In the genomic region with DNA sequence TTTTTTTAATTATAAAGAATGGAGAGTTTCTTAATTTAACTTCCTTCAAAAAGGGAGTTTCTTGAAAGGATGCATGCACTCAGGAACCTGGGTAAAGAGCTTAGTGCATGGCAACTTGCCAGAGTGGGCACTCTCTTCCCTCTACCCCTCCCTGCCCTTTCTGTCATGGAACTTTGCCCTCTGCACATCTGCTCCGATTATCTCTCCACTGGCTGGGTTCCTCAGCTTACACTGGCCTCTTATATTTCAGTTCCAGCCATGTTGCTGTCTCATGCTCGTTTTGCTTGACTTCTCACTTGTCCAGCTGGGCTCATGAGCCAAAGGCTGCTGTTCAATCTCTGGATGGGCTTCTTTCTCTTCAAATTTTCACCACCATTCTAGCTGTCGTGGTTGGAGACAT, we compare ENCODE assay signal across 20 cellular contexts.
DNase-seq lines count a peak whose midpoint lies in the region; ATAC-seq and TF ChIP-seq lines count a peak whose summit lies in the region.
"Had no signal": no experiment of that assay in that cellular context is flagged by ENCODE, and none has a peak within 500 bp of the region (broad histone marks: within the 10 kb centered on the region; RNA-seq: fewer than 3 reads in every experiment).

No MANE protein-coding gene starts in this region.

- peak; percentile 13 for DNase-seq in NCI-H82 (lab: John Stamatoyannopoulos, UW)
- DNase-seq in NCI-H82 treated with DMSO at 0.1 percent for 48 hours (lab: John Stamatoyannopoulos, UW; ENCODE audit: unreplicated experiment) = no peak
- peak; percentile 46 for DNase-seq in left kidney (ENCODE audit: low read depth, low spot score)
- peak; percentile 66 for DNase-seq in superior temporal gyrus (ENCODE audit: extremely low spot score)
- DNase-seq in HuH-7.5 (ENCODE audit: low spot score) = no peak
- no peak for DNase-seq in upper lobe of right lung
- no peak for DNase-seq in activated CD4-positive, alpha-beta T cell treated with anti-CD3 and anti-CD28 coated beads, Interleukin-2, amount 50 U/mL, for 4 hours
- DNase-seq: BE2C; Calu3; CD4-positive, alpha-beta memory T cell; DMS79; KBM-7; NCI-H1436; NCI-H2029; NCI-H526 treated with DMSO at 0.1 percent for 48 hours; T-cell had no signal

- no peaks in the 10 kb centered on the region for H3K4me1 ChIP-seq in upper lobe of right lung
- H3K4me1 ChIP-seq: BE2C had no signal

- no peaks in the 10 kb centered on the region for H3K36me3 ChIP-seq in SU-DHL-6 (ENCODE audit: low read length)
- H3K36me3 ChIP-seq in upper lobe of right lung = no peaks in the 10 kb centered on the region
- H3K36me3 ChIP-seq: BE2C had no signal

- no peaks in the 10 kb centered on the region for H3K27me3 ChIP-seq in SU-DHL-6 (ENCODE audit: low read length)
- H3K27me3 ChIP-seq in upper lobe of right lung = no peaks in the 10 kb centered on the region
- H3K27me3 ChIP-seq: BE2C had no signal

- no peaks in the 10 kb centered on the region for H4K20me1 ChIP-seq in SU-DHL-6 (ENCODE audit: low read depth, low read length)

- H3K9me3 ChIP-seq in SU-DHL-6 (ENCODE audit: insufficient read depth, low read length) (no peaks in the 10 kb centered on the region), upper lobe of right lung (no peaks in the 10 kb centered on the region)
- H3K9me3 ChIP-seq: BE2C had no signal

- peak overlapping the region; percentile 81 for H2AFZ ChIP-seq in SU-DHL-6 (ENCODE audit: low read depth, low read length, severe bottlenecking)

- intact Hi-C loops in upper lobe of right lung (cut with DNase I) = no loop called here

- H3K4me3 ChIP-seq in SU-DHL-6 (ENCODE audit: insufficient read depth, low read length, poor library complexity, severe bottlenecking) (no peak overlapping the region), upper lobe of right lung (no peak overlapping the region)
- H3K4me3 ChIP-seq: GM12878, SK-N-MC had no signal

- ATAC-seq in upper lobe of right lung = no peak
- ATAC-seq: GM12878, Right ventricle myocardium inferior, T-cell had no signal

- no peak for TF ChIP-seq CTCF in SU-DHL-6 (IDR thresholded peaks at IDR 0.05; ENCODE audit: insufficient read depth, low read length, poor library complexity, severe bottlenecking)
- no peak for TF ChIP-seq CTCF in upper lobe of right lung (IDR thresholded peaks at IDR 0.05)

- H3K79me2 ChIP-seq in SU-DHL-6 (ENCODE audit: insufficient read depth, low read length) = no peaks in the 10 kb centered on the region

- H3F3A ChIP-seq in SU-DHL-6 (ENCODE audit: insufficient read depth) = no peaks in the 10 kb centered on the region

- no peak overlapping the region for H3K4me2 ChIP-seq in SU-DHL-6 (ENCODE audit: low read depth, low read length, poor library complexity, severe bottlenecking)

- H3K9ac ChIP-seq in SU-DHL-6 (ENCODE audit: low read length) = no peak overlapping the region

- H3K9me2 ChIP-seq in SU-DHL-6 (replicated peaks; ENCODE audit: insufficient read depth, low read length) = no peaks in the 10 kb centered on the region

- H3K27ac ChIP-seq in SU-DHL-6 (ENCODE audit: low read depth, low read length) (no peak overlapping the region), upper lobe of right lung (no peak overlapping the region)
- H3K27ac ChIP-seq: SK-N-MC had no signal

Comparison
In these comparisons a context has a peak if more than half of its experiments do, and no peak if none do; other contexts are left out.
1. DNase-seq: peak in NCI-H82 (single experiment), left kidney (single experiment) and superior temporal gyrus (single experiment); none in NCI-H82 treated with DMSO at 0.1 percent for 48 hours (single experiment), HuH-7.5 (single experiment), upper lobe of right lung (single experiment) and activated CD4-positive, alpha-beta T cell treated with anti-CD3 and anti-CD28 coated beads, Interleukin-2, amount 50 U/mL, for 4 hours (0 of 2).